8 cellular contexts compared by ENCODE assay signal in genomic region chr2:182763311-182763912, GRCh38. TPM values are rescaled to one million over a fixed set of nuclear protein-coding genes. Genes with fewer than 3 reads are reported as not detected.
DNase-seq lines count a peak whose midpoint lies in the region; ATAC-seq and TF ChIP-seq lines count a peak whose summit lies in the region.

No MANE protein-coding gene starts in this region.

- no peak overlapping the region for H3K4me2 ChIP-seq in GM23338

- peaks cover 2% of the 10 kb centered on the region; the same call in 1 of the 2 replicates for H3K79me2 ChIP-seq in GM23338 (replicated peaks; ENCODE audit: insufficient read depth)

- peaks cover 18% of the 10 kb centered on the region for H3K36me3 ChIP-seq in GM23338 (ENCODE audit: insufficient read depth)

- H3K4me3 Mint-ChIP-seq in GM23338: no peak overlapping the region
- no peak overlapping the region for H3K4me3 Mint-ChIP-seq in neural crest cell
- H3K4me3 Mint-ChIP-seq in activated naive CD4-positive, alpha-beta T cell treated with anti-CD3 and anti-CD28 coated beads, Interleukin-2, amount 10 ng/mL, durations not matched to agents 7 days and 5 days: no peak overlapping the region

- H2AFZ ChIP-seq in GM23338: no peak overlapping the region

- H3K9me3 Mint-ChIP-seq in GM23338: no peaks in the 10 kb centered on the region; the same call in 2 of the 3 replicates
- H3K9me3 Mint-ChIP-seq in neural crest cell: peaks cover 3% of the 10 kb centered on the region
- no peaks in the 10 kb centered on the region for H3K9me3 Mint-ChIP-seq in activated naive CD4-positive, alpha-beta T cell treated with anti-CD3 and anti-CD28 coated beads, Interleukin-2, amount 10 ng/mL, durations not matched to agents 7 days and 5 days

- no peaks in the 10 kb centered on the region for H3K27me3 ChIP-seq in GM23338 (ENCODE audit: insufficient read depth)
- H3K27me3 ChIP-seq in dorsolateral prefrontal cortex: no peaks in the 10 kb centered on the region

- H3K4me1 ChIP-seq in GM23338 (ENCODE audit: insufficient read depth): no peaks in the 10 kb centered on the region

- DNase-seq in COLO668 (lab: John Stamatoyannopoulos, UW; ENCODE audit: unreplicated experiment) (peak; percentile 19), GM23338 (ENCODE audit: low spot score) (peak; percentile 79), NCI-H510A (lab: John Stamatoyannopoulos, UW) (peak; percentile 72), dorsolateral prefrontal cortex (peak in 1 of 10 donors; percentile 4), neural crest cell (ENCODE audit: low read depth, low spot score) (peak; percentile 18)
- DNase-seq in activated naive CD4-positive, alpha-beta T cell treated with anti-CD3 and anti-CD28 coated beads, Interleukin-2, amount 10 ng/mL, durations not matched to agents 7 days and 5 days: no peak
- no peak for DNase-seq in activated T-cell treated with anti-CD3 and anti-CD28 coated beads, Interleukin-2, amount 50 U/mL, for 1 hour

- H3K27me3 Mint-ChIP-seq in GM23338 (ENCODE audit: insufficient read depth, low read depth, poor library complexity): no peaks in the 10 kb centered on the region
- no peaks in the 10 kb centered on the region for H3K27me3 Mint-ChIP-seq in neural crest cell (ENCODE audit: low read depth)
- no peaks in the 10 kb centered on the region for H3K27me3 Mint-ChIP-seq in activated naive CD4-positive, alpha-beta T cell treated with anti-CD3 and anti-CD28 coated beads, Interleukin-2, amount 10 ng/mL, durations not matched to agents 7 days and 5 days

- no peaks in the 10 kb centered on the region for H3K9me2 ChIP-seq in GM23338 (ENCODE audit: insufficient read depth)

- H3K4me1 Mint-ChIP-seq in GM23338: peaks cover 2% of the 10 kb centered on the region; the same call in 2 of the 3 replicates
- H3K4me1 Mint-ChIP-seq in neural crest cell: no peaks in the 10 kb centered on the region
- no peaks in the 10 kb centered on the region for H3K4me1 Mint-ChIP-seq in activated naive CD4-positive, alpha-beta T cell treated with anti-CD3 and anti-CD28 coated beads, Interleukin-2, amount 10 ng/mL, durations not matched to agents 7 days and 5 days

- H3K4me3 ChIP-seq in GM23338 (no peak overlapping the region), dorsolateral prefrontal cortex (no peak overlapping the region)

- no peaks in the 10 kb centered on the region for H3F3A ChIP-seq in GM23338 (replicated peaks; ENCODE audit: low read depth)

- intact Hi-C loops in dorsolateral prefrontal cortex (cut with DNase I): loop anchor here (2.0 to 10.0 kb wide), 2 partner anchors 211 to 217 kb away; no protein-coding TSS in a partner anchor

- peaks cover 5% of the 10 kb centered on the region; the same call in 1 of the 2 replicates for H4K20me1 ChIP-seq in GM23338 (replicated peaks; ENCODE audit: insufficient read depth)

- H3K27ac ChIP-seq in GM23338 (ENCODE audit: low read depth) (no peak overlapping the region), dorsolateral prefrontal cortex (no peak overlapping the region)

- no peak overlapping the region for H3K27ac Mint-ChIP-seq in GM23338
- no peak overlapping the region for H3K27ac Mint-ChIP-seq in neural crest cell (ENCODE audit: unreplicated experiment)
- no peak overlapping the region for H3K27ac Mint-ChIP-seq in activated naive CD4-positive, alpha-beta T cell treated with anti-CD3 and anti-CD28 coated beads, Interleukin-2, amount 10 ng/mL, durations not matched to agents 7 days and 5 days

- TF ChIP-seq CTCF in GM23338 (conservative IDR thresholded peaks at IDR 0.05; ENCODE audit: low read depth in 2 of 2) (peak; percentile 66 to 74), dorsolateral prefrontal cortex (IDR thresholded peaks at IDR 0.05 in 54 of 56, conservative IDR thresholded peaks at IDR 0.05 in 2 of 56; ENCODE audit: low read depth in 1 of 56, partially characterized antibody in 56 of 56) (peak in 55 of 56 donors; percentile 15 to 67 (median 48)), neural crest cell (conservative IDR thresholded peaks at IDR 0.05) (peak; percentile 72)

- CTCF ChIA-PET in activated naive CD4-positive, alpha-beta T cell treated with anti-CD3 and anti-CD28 coated beads, Interleukin-2, amount 10 ng/mL, durations not matched to agents 7 days and 5 days (lab: Charles Lee): interaction anchor here (1.0 to 1.6 kb wide), 2 partner anchors 8 to 216 kb away, joined by 3 to 10 read pairs; no protein-coding TSS in a partner anchor

- H3K36me3 Mint-ChIP-seq in GM23338 (ENCODE audit: low read depth) (peaks cover 47% of the 10 kb centered on the region), neural crest cell (ENCODE audit: low read depth) (peaks cover 20% of the 10 kb centered on the region)
- H3K36me3 Mint-ChIP-seq in activated naive CD4-positive, alpha-beta T cell treated with anti-CD3 and anti-CD28 coated beads, Interleukin-2, amount 10 ng/mL, durations not matched to agents 7 days and 5 days: peaks cover 32% of the 10 kb centered on the region

- ATAC-seq in GM23338: peak; percentile 83
- no peak for ATAC-seq in HG02642 (IDR thresholded peaks at IDR 0.05; ENCODE audit: poor library complexity, unreplicated experiment)

TF ChIP-seq in GM23338, 12 proteins besides CTCF, POLR2A, EP300 and RAD21 (continues in another document):
- TF ChIP-seq POLR2AphosphoS5 (IDR thresholded peaks at IDR 0.05; ENCODE audit: low read depth) (no peak), JUNB (IDR thresholded peaks at IDR 0.05; ENCODE audit: unreplicated experiment) (no peak), EZH2 (IDR thresholded peaks at IDR 0.05; ENCODE audit: low read depth, unreplicated experiment) (no peak), EZH2phosphoT487 (IDR thresholded peaks at IDR 0.05; ENCODE audit: unreplicated experiment) (no peak), ETS1 (IDR thresholded peaks at IDR 0.05) (no peak), REST (IDR thresholded peaks at IDR 0.05; ENCODE audit: unreplicated experiment) (no peak), CREB1 (CRISPR knock-in tag; IDR thresholded peaks at IDR 0.05; ENCODE audit: low read depth) (no peak), ZNF114 (CRISPR knock-in tag; IDR thresholded peaks at IDR 0.05) (no peak), ZNF331 (CRISPR knock-in tag; IDR thresholded peaks at IDR 0.05; ENCODE audit: low read depth) (no peak)

RNA-seq across cellular contexts. Expression of gene DNAJC10, which starts 47.4 kb away (rescaled TPM):
- total RNA-seq in GM23338 (2014; rRNA removed; shearing (Covaris generic)): 83.1 and 96.9 TPM in 2 replicates
- polyA plus RNA-seq in GM23338 (2016; fragmentation: Nextera tagmentation; extraction: Ambion mirVana): 33.7 and 41.9 TPM in 2 replicates
- total RNA-seq in dorsolateral prefrontal cortex (10 to 100 TPM; 27.0 to 94.1 (median 66.9) TPM), neural crest cell (103 and 114 TPM in 2 replicates)

Comparison
In these comparisons a context has a peak if more than half of its experiments do, and no peak if none do; other contexts are left out.
1. DNase-seq: peak in COLO668 (single experiment), GM23338 (single experiment), NCI-H510A (single experiment) and neural crest cell (single experiment); none in activated naive CD4-positive, alpha-beta T cell treated with anti-CD3 and anti-CD28 coated beads, Interleukin-2, amount 10 ng/mL, durations not matched to agents 7 days and 5 days (single experiment) and activated T-cell treated with anti-CD3 and anti-CD28 coated beads, Interleukin-2, amount 50 U/mL, for 1 hour (single experiment).
2. Peak in every context shown above with its lines, with median percentiles within 50 percentile points of each other: CTCF ChIP-seq.